Comparison of ENCODE assay signal across 38 cellular contexts in the genomic region with DNA sequence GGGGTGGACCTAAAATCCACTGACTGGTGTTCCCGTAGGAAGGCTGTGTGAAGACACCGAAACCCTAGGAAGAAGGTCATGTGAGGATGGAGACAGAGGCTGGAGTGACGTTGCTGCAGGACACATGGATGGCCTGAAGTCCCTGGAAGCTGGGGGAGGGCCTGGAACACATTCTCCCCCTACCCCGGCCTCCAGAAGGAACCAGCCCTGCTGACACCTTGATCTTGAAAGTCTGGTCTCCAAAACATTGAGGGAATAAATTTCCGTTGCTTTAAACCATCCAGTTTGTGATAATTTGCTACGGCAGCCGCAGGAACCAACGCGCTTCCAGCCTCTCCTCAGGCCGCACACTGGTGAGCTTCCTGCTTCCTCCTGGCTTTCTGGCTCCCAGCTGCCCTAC.
"Had no signal": no experiment of that assay in that cellular context is flagged by ENCODE, and none has a peak within 500 bp of the region (broad histone marks: within the 10 kb centered on the region; RNA-seq: fewer than 3 reads in every experiment).

No MANE protein-coding gene starts in this region.

- FAIRE-seq: RCC 7860 had no signal

- DNase-seq: activated B cell treated with CpG ODN at 0.5 μM for 24 hours; activated CD4-positive, alpha-beta memory T cell treated with anti-CD3 and anti-CD28 coated beads for 36 hours; activated CD4-positive, alpha-beta T cell treated with anti-CD3 and anti-CD28 coated beads for 4 hours; activated CD4-positive, alpha-beta T cell treated with anti-CD3 and anti-CD28 coated beads, Interleukin-2, amount 50 U/mL, for 1 hour; activated CD4-positive, CD25-positive, alpha-beta regulatory T cell treated with anti-CD3 and anti-CD28 coated beads, Interleukin-2, amount 50 U/mL, for 72 hours; activated effector memory CD4-positive, alpha-beta T cell treated with anti-CD3 and anti-CD28 coated beads, Interleukin-2, amount 50 U/mL, for 16 hours; activated naive CD4-positive, alpha-beta T cell; activated naive CD4-positive, alpha-beta T cell treated with anti-CD3 and anti-CD28 coated beads, Interleukin-2, amount 50 U/mL, for 16 hours; activated naive CD8-positive, alpha-beta T cell treated with anti-CD3 and anti-CD28 coated beads for 36 hours; activated T-cell treated with anti-CD3 and anti-CD28 coated beads, Interleukin-2, amount 50 U/mL, for 1 hour; activated T-cell treated with anti-CD3 and anti-CD28 coated beads, Interleukin-2, amount 50 U/mL, for 72 hours; amniotic stem cell; aorta; brain microvascular endothelial cell; MM.1S; MV-4-11; NCI-H1092; NCI-H146; NCI-H187; NCI-H2029 treated with DMSO at 0.1 percent for 48 hours; NCI-H2107; NCI-H2171; NCI-H510A; NCI-H526; NCI-H748 treated with DMSO at 0.1 percent for 48 hours; NK-92 treated with Interleukin-12 subunit alpha and Interleukin-12 subunit beta, amount 100 ng/mL, for 24 hours; PC-3; SW 1271; T-helper 1 cell; T-helper 2 cell; T-helper 9 cell had no signal

- H3K27me3 ChIP-seq: brain microvascular endothelial cell, cardiac muscle cell had no signal

- H3K27ac ChIP-seq: brain microvascular endothelial cell, cardiac muscle cell, KMS-11, RWPE1, VCaP had no signal

- H3K27ac Mint-ChIP-seq: activated B cell treated with CpG ODN at 0.5 μM for 24 hours; activated CD4-positive, alpha-beta memory T cell treated with anti-CD3 and anti-CD28 coated beads for 36 hours; activated naive CD8-positive, alpha-beta T cell treated with anti-CD3 and anti-CD28 coated beads for 36 hours; activated T-cell treated with anti-CD3 and anti-CD28 coated beads, Interleukin-2, amount 50 U/mL, for 72 hours; activated T-helper 17 cell treated with anti-CD3 and anti-CD28 coated beads, Interleukin-2, amount 50 U/mL, for 72 hours had no signal

- H3K4me1 Mint-ChIP-seq: activated B cell treated with CpG ODN at 0.5 μM for 24 hours; activated naive CD8-positive, alpha-beta T cell treated with anti-CD3 and anti-CD28 coated beads for 36 hours had no signal

- H3K4me3 ChIP-seq: cardiac muscle cell had no signal

- ATAC-seq: activated T-cell treated with anti-CD3 and anti-CD28 coated beads, Interleukin-2, amount 50 U/mL, for 72 hours; activated T-helper 17 cell treated with anti-CD3 and anti-CD28 coated beads, Interleukin-2, amount 50 U/mL, for 72 hours; PC-3; Right ventricle myocardium inferior had no signal

- H3K4me3 Mint-ChIP-seq: activated B cell treated with CpG ODN at 0.5 μM for 24 hours; activated CD4-positive, alpha-beta memory T cell treated with anti-CD3 and anti-CD28 coated beads for 36 hours; activated naive CD8-positive, alpha-beta T cell treated with anti-CD3 and anti-CD28 coated beads for 36 hours; activated T-cell treated with anti-CD3 and anti-CD28 coated beads, Interleukin-2, amount 50 U/mL, for 72 hours; activated T-helper 17 cell treated with anti-CD3 and anti-CD28 coated beads, Interleukin-2, amount 50 U/mL, for 72 hours had no signal

- H3K9me3 Mint-ChIP-seq: activated B cell treated with CpG ODN at 0.5 μM for 24 hours; activated CD4-positive, alpha-beta memory T cell treated with anti-CD3 and anti-CD28 coated beads for 36 hours; activated naive CD8-positive, alpha-beta T cell treated with anti-CD3 and anti-CD28 coated beads for 36 hours; activated T-cell treated with anti-CD3 and anti-CD28 coated beads, Interleukin-2, amount 50 U/mL, for 72 hours; activated T-helper 17 cell treated with anti-CD3 and anti-CD28 coated beads, Interleukin-2, amount 50 U/mL, for 72 hours had no signal

- H3K4me2 ChIP-seq: KMS-11 had no signal

- H3K36me3 Mint-ChIP-seq: activated CD4-positive, alpha-beta memory T cell treated with anti-CD3 and anti-CD28 coated beads for 36 hours; activated naive CD8-positive, alpha-beta T cell treated with anti-CD3 and anti-CD28 coated beads for 36 hours had no signal

- H3K27me3 Mint-ChIP-seq: activated B cell treated with CpG ODN at 0.5 μM for 24 hours; activated CD4-positive, alpha-beta memory T cell treated with anti-CD3 and anti-CD28 coated beads for 36 hours; activated naive CD8-positive, alpha-beta T cell treated with anti-CD3 and anti-CD28 coated beads for 36 hours had no signal

- H3K36me3 ChIP-seq: brain microvascular endothelial cell, cardiac muscle cell had no signal

- H3K9ac ChIP-seq: KMS-11 had no signal
